Comparison of ENCODE assay signal across 21 cellular contexts in the genomic region with DNA sequence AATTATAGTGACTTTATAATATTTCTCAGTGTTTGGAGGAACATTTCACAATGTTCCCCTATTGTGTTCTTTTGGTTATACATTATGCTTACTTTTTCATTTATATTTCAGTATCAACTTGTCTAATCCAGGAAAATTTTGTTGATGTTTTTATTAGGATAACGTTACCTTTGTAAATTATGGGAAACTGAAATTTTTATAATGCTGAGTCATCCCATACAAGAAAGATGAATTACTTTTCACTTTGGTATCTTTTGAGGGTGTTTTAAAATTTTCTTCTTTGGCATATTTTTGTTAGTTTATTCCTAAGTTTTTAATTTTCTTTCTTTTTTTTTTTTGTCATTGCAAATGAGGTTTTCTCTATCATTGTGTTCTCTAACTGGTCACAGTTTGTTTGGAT.
A peak's percentile ranks its signal among the peaks of the same experiment; 100 is the strongest.
DNase-seq lines count a peak whose midpoint lies in the region; ATAC-seq, FAIRE-seq and TF ChIP-seq lines count a peak whose summit lies in the region.
"Had no signal": no experiment of that assay in that cellular context is flagged by ENCODE, and none has a peak within 500 bp of the region (broad histone marks: within the 10 kb centered on the region; RNA-seq: fewer than 3 reads in every experiment).

No MANE protein-coding gene starts in this region.

- H3K79me2 ChIP-seq in ACC112 (ENCODE audit: control insufficient read depth, insufficient read depth, low read length, unreplicated experiment): no peaks in the 10 kb centered on the region
- H3K79me2 ChIP-seq in HCT116 (ENCODE audit: insufficient read depth, low read length): no peaks in the 10 kb centered on the region

- no peak for DNase-seq in HCT116 (ENCODE audit: low read depth, low spot score)
- no peak for DNase-seq in osteocyte (ENCODE audit: extremely low spot score, unreplicated experiment)
- DNase-seq in activated CD8-positive, alpha-beta memory T cell treated with anti-CD3 and anti-CD28 coated beads for 24 hours: no peak
- DNase-seq in Ammon's horn (ENCODE audit: low spot score): no peak
- DNase-seq in mesenchymal stem cell: no peak
- DNase-seq in A673 (ENCODE audit: low spot score): no peak
- DNase-seq: Caco-2; CD4-positive, CD25-positive, alpha-beta regulatory T cell; CD8-positive, alpha-beta T cell; DMS153; DND-41; GM23248; H9; HFFc6 had no signal

- no peak for ATAC-seq in HCT116
- ATAC-seq: CD8-positive, alpha-beta T cell had no signal

- H3K27me3 Mint-ChIP-seq in osteocyte (ENCODE audit: unreplicated experiment): no peaks in the 10 kb centered on the region
- H3K27me3 Mint-ChIP-seq: B cell; CD4-positive, CD25-positive, alpha-beta regulatory T cell had no signal

- no peak for TF ChIP-seq POLR2A in HCT116 (IDR thresholded peaks at IDR 0.05; ENCODE audit: borderline replicate concordance, extremely low read depth, insufficient read depth, insufficient read length)

- H3K27me3 ChIP-seq in ACC112 (ENCODE audit: insufficient read depth, low read length): no peaks in the 10 kb centered on the region
- H3K27me3 ChIP-seq in HCT116 (ENCODE audit: insufficient read depth, low read length): no peaks in the 10 kb centered on the region
- no peaks in the 10 kb centered on the region for H3K27me3 ChIP-seq in mesenchymal stem cell (ENCODE audit: control insufficient read depth in 1 of 2, insufficient read depth in 1 of 2, low read length in 2 of 2)
- no peaks in the 10 kb centered on the region for H3K27me3 ChIP-seq in A673 (replicated peaks; ENCODE audit: insufficient read depth, low read depth, low read length, poor library complexity)
- H3K27me3 ChIP-seq: BLaER1 had no signal

- FAIRE-seq in endometrium (lab: Jason Lieb, UNC): peak; percentile 58
- FAIRE-seq: G401.6, GM12892 had no signal

- peaks cover 5% of the 10 kb centered on the region for H3K9me3 Mint-ChIP-seq in osteocyte (ENCODE audit: unreplicated experiment)
- H3K9me3 Mint-ChIP-seq: H9, HFFc6 had no signal

- peak overlapping the region; percentile 85 for H2AFZ ChIP-seq in ACC112 (ENCODE audit: low read length, unreplicated experiment)
- peak overlapping the region; percentile 53 for H2AFZ ChIP-seq in HCT116 (ENCODE audit: low read depth, low read length, poor library complexity, severe bottlenecking)
- no peak overlapping the region for H2AFZ ChIP-seq in mesenchymal stem cell (ENCODE audit: low read depth, low read length)

- H3K4me2 ChIP-seq in HCT116 (ENCODE audit: low read length) (no peak overlapping the region), mesenchymal stem cell (ENCODE audit: low read length, poor library complexity, severe bottlenecking) (no peak overlapping the region)
- H3K4me2 ChIP-seq: BLaER1 had no signal

- H3K36me3 Mint-ChIP-seq in osteocyte (ENCODE audit: unreplicated experiment): no peaks in the 10 kb centered on the region
- H3K36me3 Mint-ChIP-seq: CD4-positive, CD25-positive, alpha-beta regulatory T cell; CD8-positive, alpha-beta T cell had no signal

- H4K91ac ChIP-seq in mesenchymal stem cell (ENCODE audit: low read length): no peak overlapping the region

- no peak overlapping the region for H3K4ac ChIP-seq in mesenchymal stem cell (ENCODE audit: low read depth in 1 of 2, low read length in 2 of 2)

- peaks cover 8% of the 10 kb centered on the region for H3K4me1 ChIP-seq in ACC112 (ENCODE audit: control insufficient read depth, insufficient read depth, low read length, unreplicated experiment)
- no peaks in the 10 kb centered on the region for H3K4me1 ChIP-seq in HCT116 (ENCODE audit: control insufficient read depth in 1 of 2, insufficient read depth in 2 of 2, low read length in 2 of 2)
- H3K4me1 ChIP-seq in mesenchymal stem cell (ENCODE audit: control insufficient read depth, insufficient read depth, low read depth, low read length): no peaks in the 10 kb centered on the region
- H3K4me1 ChIP-seq in A673 (ENCODE audit: insufficient read depth, low read length, poor library complexity, severe bottlenecking): no peaks in the 10 kb centered on the region
- H3K4me1 ChIP-seq: BLaER1, Caco-2 had no signal

- no peak overlapping the region for H3K18ac ChIP-seq in mesenchymal stem cell (ENCODE audit: low read depth in 1 of 2, low read length in 2 of 2)

- H3K79me1 ChIP-seq in mesenchymal stem cell (replicated peaks; ENCODE audit: low read length, poor library complexity, severe bottlenecking): no peaks in the 10 kb centered on the region

- no peak overlapping the region for H2AK5ac ChIP-seq in mesenchymal stem cell (ENCODE audit: low read length, severe bottlenecking)

- no peak overlapping the region for H3K14ac ChIP-seq in mesenchymal stem cell (ENCODE audit: low read length in 2 of 2)

- no peak overlapping the region for H2BK15ac ChIP-seq in mesenchymal stem cell (ENCODE audit: low read depth, poor library complexity, severe bottlenecking)

- H3K9ac ChIP-seq in HCT116 (ENCODE audit: low read length) (no peak overlapping the region), mesenchymal stem cell (ENCODE audit: low read length) (no peak overlapping the region)
- H3K9ac ChIP-seq: BLaER1, GM23248 had no signal

- CTCF ChIA-PET in HCT116 (lab: Charles Lee): no interaction called here
- CTCF ChIA-PET in A673 (lab: Charles Lee): no interaction called here

- H3K4me1 Mint-ChIP-seq in osteocyte (ENCODE audit: unreplicated experiment): peaks cover 36% of the 10 kb centered on the region
- H3K4me1 Mint-ChIP-seq: B cell; CD4-positive, CD25-positive, alpha-beta regulatory T cell had no signal

- H3K4me3 ChIP-seq in ACC112 (ENCODE audit: low read depth, low read length) (no peak overlapping the region), HCT116 (replicated peaks in 1 of 2; ENCODE audit: low read depth in 1 of 2, low read length in 2 of 2) (no peak overlapping the region), mesenchymal stem cell (ENCODE audit: insufficient read depth in 1 of 2, low read depth in 1 of 2, low read length in 2 of 2) (no peak overlapping the region), A673 (ENCODE audit: low read depth, low read length, poor library complexity, severe bottlenecking) (no peak overlapping the region)
- H3K4me3 ChIP-seq: BLaER1, GM23248 had no signal

- H2BK5ac ChIP-seq in mesenchymal stem cell (ENCODE audit: low read depth, low read length, poor library complexity, severe bottlenecking): no peak overlapping the region

- H3K27ac ChIP-seq in ACC112 (ENCODE audit: low read depth, low read length): no peak overlapping the region
- H3K27ac ChIP-seq in HCT116 (ENCODE audit: low read depth, low read length): no peak overlapping the region
- no peak overlapping the region for H3K27ac ChIP-seq in mesenchymal stem cell (ENCODE audit: low read length, poor library complexity, severe bottlenecking)
- no peak overlapping the region for H3K27ac ChIP-seq in A673 (ENCODE audit: low read depth, low read length, poor library complexity, severe bottlenecking)
- H3K27ac ChIP-seq: BLaER1, C4-2B, GM23248 had no signal

- H3K9me3 ChIP-seq in HCT116 (ENCODE audit: control insufficient read depth in 1 of 2, insufficient read depth in 1 of 2, low read depth in 1 of 2, low read length in 2 of 2): no peaks in the 10 kb centered on the region
- no peaks in the 10 kb centered on the region for H3K9me3 ChIP-seq in mesenchymal stem cell (ENCODE audit: control insufficient read depth, low read length)
- H3K9me3 ChIP-seq in A673 (ENCODE audit: low read depth, low read length, poor library complexity, severe bottlenecking): no peaks in the 10 kb centered on the region
- H3K9me3 ChIP-seq: BLaER1, Caco-2 had no signal

- WGBS in mesenchymal stem cell: no CpG with 5 or more reads among the region's 1 CpG

- POLR2A ChIA-PET in HCT116 (lab: Charles Lee): no interaction called here
- POLR2A ChIA-PET in A673 (lab: Charles Lee; ENCODE audit: low non-redundant PET): no interaction called here

- BruUV-seq in HCT116 (replicated peaks; lab: Mats Ljungman, UMichigan) (no TSS peak), A673 (replicated peaks; lab: Mats Ljungman, UMichigan) (no TSS peak)

- H4K8ac ChIP-seq in mesenchymal stem cell (ENCODE audit: low read length): no peak overlapping the region

- H3K9me2 ChIP-seq in HCT116 (ENCODE audit: insufficient read depth): no peaks in the 10 kb centered on the region; the same call in 1 of the 2 replicates

- H3K36me3 ChIP-seq in ACC112 (ENCODE audit: insufficient read depth, low read length): no peaks in the 10 kb centered on the region
- no peaks in the 10 kb centered on the region for H3K36me3 ChIP-seq in HCT116 (ENCODE audit: control insufficient read depth in 1 of 2, insufficient read depth in 2 of 2, low read length in 2 of 2)
- H3K36me3 ChIP-seq in mesenchymal stem cell (ENCODE audit: control insufficient read depth in 1 of 2, insufficient read depth in 2 of 2, low read depth in 1 of 2, low read length in 2 of 2): no peaks in the 10 kb centered on the region
- no peaks in the 10 kb centered on the region for H3K36me3 ChIP-seq in A673 (ENCODE audit: insufficient read depth, low read length, poor library complexity, severe bottlenecking)
- H3K36me3 ChIP-seq: BLaER1 had no signal

- no peak overlapping the region for H3K4me3 Mint-ChIP-seq in osteocyte (ENCODE audit: unreplicated experiment)
- H3K4me3 Mint-ChIP-seq: B cell; CD4-positive, CD25-positive, alpha-beta regulatory T cell; CD8-positive, alpha-beta T cell; H9; HFFc6 had no signal

- H2BK12ac ChIP-seq in mesenchymal stem cell (ENCODE audit: low read length in 2 of 2): no peak overlapping the region

- peak overlapping the region; percentile 32 for H3K27ac Mint-ChIP-seq in osteocyte (ENCODE audit: unreplicated experiment)
- H3K27ac Mint-ChIP-seq: B cell; CD4-positive, CD25-positive, alpha-beta regulatory T cell; CD8-positive, alpha-beta T cell; H9; HFFc6 had no signal

- H2BK120ac ChIP-seq in mesenchymal stem cell (ENCODE audit: low read depth, low read length): no peak overlapping the region

- no peaks in the 10 kb centered on the region for H4K20me1 ChIP-seq in HCT116 (ENCODE audit: insufficient read depth)
- H4K20me1 ChIP-seq: BLaER1 had no signal

- TF ChIP-seq RAD21 in HCT116 (IDR thresholded peaks at IDR 0.05; ENCODE audit: low read depth): no peak

- intact Hi-C loops in HCT116 (cut with micrococcal nuclease): no loop called here
- intact Hi-C loops in A673 (cut with micrococcal nuclease; ENCODE audit: unreplicated experiment): no loop called here

- no peak for TF ChIP-seq CTCF in HCT116 (IDR thresholded peaks at IDR 0.05 in 2 of 3, conservative IDR thresholded peaks at IDR 0.05 in 1 of 3; ENCODE audit: borderline replicate concordance in 1 of 3, insufficient read depth in 1 of 3, low read depth in 2 of 3, low read length in 2 of 3)
- TF ChIP-seq CTCF in osteocyte (IDR thresholded peaks at IDR 0.05): no peak
- TF ChIP-seq CTCF in A673 (conservative IDR thresholded peaks at IDR 0.05; ENCODE audit: low read depth, low read length): no peak

- no peak overlapping the region for H3K23ac ChIP-seq in mesenchymal stem cell (ENCODE audit: low read length in 2 of 2)

- RAD21 ChIA-PET in HCT116 (lab: Charles Lee; ENCODE audit: low non-redundant PET in 1 of 2, low total read pairs in 2 of 2, uncharacterized antibody in 2 of 2, unreplicated experiment in 2 of 2): no interaction called here

TF ChIP-seq in HCT116, 20 proteins besides CTCF, POLR2A, EP300 and RAD21 (continues in another document):
- TF ChIP-seq EZH2 (IDR thresholded peaks at IDR 0.05) (no peak), SP1 (IDR thresholded peaks at IDR 0.05; ENCODE audit: low read depth) (no peak), EGR1 (IDR thresholded peaks at IDR 0.05; ENCODE audit: low read depth) (no peak), YY1 (IDR thresholded peaks at IDR 0.05; ENCODE audit: extremely low read depth, insufficient replicate concordance, low read depth, low read length) (no peak)
